13 cellular contexts compared by ENCODE assay signal in the genomic region with DNA sequence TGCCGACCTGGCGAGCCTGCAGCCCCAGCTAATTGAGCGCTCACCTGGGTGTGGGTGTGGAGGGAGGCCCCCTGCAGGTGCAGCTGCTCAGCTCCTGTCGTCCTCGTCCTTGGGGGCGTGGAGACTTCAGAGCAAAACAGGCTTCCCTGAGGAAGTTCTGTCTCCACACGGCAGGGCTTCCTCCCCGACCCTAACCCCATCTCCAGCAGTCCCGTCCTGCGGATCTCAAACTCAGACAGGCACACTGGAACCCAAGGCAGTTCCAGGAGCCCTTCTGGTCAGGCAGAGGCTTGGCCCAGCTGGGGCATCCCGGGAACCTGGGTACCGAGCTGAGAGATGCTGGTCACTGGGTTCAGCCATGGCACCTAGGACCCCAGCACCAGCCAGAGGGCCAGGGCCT. TPM values are rescaled to one million over a fixed set of nuclear protein-coding genes. Genes with fewer than 3 reads are reported as not detected.
DNase-seq lines count a peak whose midpoint lies in the region; ATAC-seq and TF ChIP-seq lines count a peak whose summit lies in the region.
"Had no signal": no experiment of that assay in that cellular context is flagged by ENCODE, and none has a peak within 500 bp of the region (broad histone marks: within the 10 kb centered on the region; RNA-seq: fewer than 3 reads in every experiment).

No MANE protein-coding gene starts in this region.

- intact Hi-C loops in Panc1 (cut with micrococcal nuclease; ENCODE audit: unreplicated experiment): no loop called here

- in situ Hi-C loops in Panc1 (cut with HindIII; ENCODE audit: low pct_unique_long_range_greater_than_20kb, low sequenced_read_pairs): no loop called here

- H3K27me3 ChIP-seq in Panc1 (ENCODE audit: control insufficient read depth, insufficient read depth, low read length) (no peaks in the 10 kb centered on the region), liver (ENCODE audit: control insufficient read depth in 4 of 4, insufficient read depth in 4 of 4, low read length in 3 of 4) (no peaks in the 10 kb centered on the region)
- H3K27me3 ChIP-seq: BLaER1, SJCRH30 had no signal

- CTCF ChIA-PET in Panc1 (lab: Charles Lee): interaction anchor here (0.5 to 0.7 kb wide), 2 partner anchors 64 to 405 kb away, joined by 4 to 5 read pairs; no protein-coding TSS in a partner anchor

- H3K9me3 ChIP-seq in Panc1 (ENCODE audit: control insufficient read depth, insufficient read depth, low read depth, low read length) (no peaks in the 10 kb centered on the region), liver (ENCODE audit: control insufficient read depth in 4 of 4, low read length in 3 of 4) (no peaks in the 10 kb centered on the region)
- H3K9me3 ChIP-seq: BLaER1, SJCRH30 had no signal

- no peak for TF ChIP-seq CTCF in Panc1 (IDR thresholded peaks at IDR 0.05)
- TF ChIP-seq CTCF in liver (IDR thresholded peaks at IDR 0.05; ENCODE audit: low read depth, low read length, missing input control): no peak

- H3K27ac ChIP-seq in Panc1 (ENCODE audit: low read length) (no peak overlapping the region), liver (ENCODE audit: low read depth in 1 of 2, low read length in 2 of 2) (peak overlapping the region; percentile 71 to 72)
- H3K27ac ChIP-seq: BLaER1, HL-60, SJCRH30 had no signal

- H3K36me3 ChIP-seq in Panc1 (ENCODE audit: control insufficient read depth, insufficient read depth, low read length): no peaks in the 10 kb centered on the region
- H3K36me3 ChIP-seq in liver (ENCODE audit: control insufficient read depth in 4 of 4, insufficient read depth in 3 of 4, low read depth in 1 of 4, low read length in 3 of 4): peaks cover 0 to 2% (median 0%) of the 10 kb centered on the region in 4 donors

- peak; percentile 39 for DNase-seq in ELF-1 (ENCODE audit: low read depth, low spot score)
- no peak for DNase-seq in Panc1 (ENCODE audit: low read depth, low spot score)
- DNase-seq in OCI-M1 (lab: John Stamatoyannopoulos, UW): no peak
- no peak for DNase-seq in glomerular visceral epithelial cell (ENCODE audit: extremely low spot score)
- DNase-seq: ACHN, GDM1, NCI-H2081 treated with DMSO at 0.1 percent for 48 hours, SJCRH30 had no signal

- no peak overlapping the region for H3K9ac ChIP-seq in liver (ENCODE audit: low read depth in 1 of 2, low read length in 2 of 2)
- H3K9ac ChIP-seq: BLaER1 had no signal

- ATAC-seq in Panc1: peak; percentile 9; the same call in 1 of the 2 replicates
- ATAC-seq in HG03469 (IDR thresholded peaks at IDR 0.05; ENCODE audit: unreplicated experiment): no peak

- H3K4me3 ChIP-seq in Panc1 (ENCODE audit: low read depth in 2 of 2, low read length in 2 of 2) (no peak overlapping the region), liver (ENCODE audit: low read depth in 1 of 3, low read length in 3 of 3) (no peak overlapping the region)
- H3K4me3 ChIP-seq: BLaER1, SJCRH30 had no signal

- POLR2A ChIA-PET in Panc1 (lab: Charles Lee): interaction anchor here (0.7 kb wide), 1 partner anchor 13 kb away, joined by 4 read pairs; no protein-coding TSS in a partner anchor

- no TSS peak for BruUV-seq in Panc1 (replicated peaks; lab: Mats Ljungman, UMichigan)

- peak; percentile 12 for TF ChIP-seq POLR2A in GM15510 (IDR thresholded peaks at IDR 0.05; ENCODE audit: borderline replicate concordance, extremely low read depth, insufficient read length)

- WGBS in liver: 90% methylated on average over 12 of the region's 12 CpGs

- TF ChIP-seq RAD21 in liver (IDR thresholded peaks at IDR 0.05): no peak

- H3K4me1 ChIP-seq in Panc1 (ENCODE audit: control insufficient read depth, insufficient read depth, low read length): peaks cover 3% of the 10 kb centered on the region; the same call in 1 of the 2 replicates
- peaks cover 11 to 30% (median 19%) of the 10 kb centered on the region in 4 donors for H3K4me1 ChIP-seq in liver (ENCODE audit: control insufficient read depth in 4 of 4, insufficient read depth in 4 of 4, low read length in 3 of 4)

TF ChIP-seq in liver, 16 proteins besides CTCF, POLR2A, EP300 and RAD21:
- TF ChIP-seq, protein P1, sequence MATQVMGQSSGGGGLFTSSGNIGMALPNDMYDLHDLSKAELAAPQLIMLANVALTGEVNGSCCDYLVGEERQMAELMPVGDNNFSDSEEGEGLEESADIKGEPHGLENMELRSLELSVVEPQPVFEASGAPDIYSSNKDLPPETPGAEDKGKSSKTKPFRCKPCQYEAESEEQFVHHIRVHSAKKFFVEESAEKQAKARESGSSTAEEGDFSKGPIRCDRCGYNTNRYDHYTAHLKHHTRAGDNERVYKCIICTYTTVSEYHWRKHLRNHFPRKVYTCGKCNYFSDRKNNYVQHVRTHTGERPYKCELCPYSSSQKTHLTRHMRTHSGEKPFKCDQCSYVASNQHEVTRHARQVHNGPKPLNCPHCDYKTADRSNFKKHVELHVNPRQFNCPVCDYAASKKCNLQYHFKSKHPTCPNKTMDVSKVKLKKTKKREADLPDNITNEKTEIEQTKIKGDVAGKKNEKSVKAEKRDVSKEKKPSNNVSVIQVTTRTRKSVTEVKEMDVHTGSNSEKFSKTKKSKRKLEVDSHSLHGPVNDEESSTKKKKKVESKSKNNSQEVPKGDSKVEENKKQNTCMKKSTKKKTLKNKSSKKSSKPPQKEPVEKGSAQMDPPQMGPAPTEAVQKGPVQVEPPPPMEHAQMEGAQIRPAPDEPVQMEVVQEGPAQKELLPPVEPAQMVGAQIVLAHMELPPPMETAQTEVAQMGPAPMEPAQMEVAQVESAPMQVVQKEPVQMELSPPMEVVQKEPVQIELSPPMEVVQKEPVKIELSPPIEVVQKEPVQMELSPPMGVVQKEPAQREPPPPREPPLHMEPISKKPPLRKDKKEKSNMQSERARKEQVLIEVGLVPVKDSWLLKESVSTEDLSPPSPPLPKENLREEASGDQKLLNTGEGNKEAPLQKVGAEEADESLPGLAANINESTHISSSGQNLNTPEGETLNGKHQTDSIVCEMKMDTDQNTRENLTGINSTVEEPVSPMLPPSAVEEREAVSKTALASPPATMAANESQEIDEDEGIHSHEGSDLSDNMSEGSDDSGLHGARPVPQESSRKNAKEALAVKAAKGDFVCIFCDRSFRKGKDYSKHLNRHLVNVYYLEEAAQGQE (IDR thresholded peaks at IDR 0.05): no peak
- TF ChIP-seq, protein P2, sequence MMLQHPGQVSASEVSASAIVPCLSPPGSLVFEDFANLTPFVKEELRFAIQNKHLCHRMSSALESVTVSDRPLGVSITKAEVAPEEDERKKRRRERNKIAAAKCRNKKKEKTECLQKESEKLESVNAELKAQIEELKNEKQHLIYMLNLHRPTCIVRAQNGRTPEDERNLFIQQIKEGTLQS (IDR thresholded peaks at IDR 0.05): no peak

RNA-seq across cellular contexts. Expression of a gene that starts 24.4 kb away (rescaled TPM):
- total RNA-seq in Panc1 (2021; ENCODE audit: unreplicated experiment): 106 TPM
- polyA plus RNA-seq in Panc1 (2012; ENCODE audit: insufficient read length): 82.2 TPM
- 10 to 100 TPM in 1 of 2 donors, 1 to 10 TPM in 1; 4.9 to 38.9 TPM for total RNA-seq in liver
- polyA plus RNA-seq in liver: 1 to 10 TPM; 1.4 to 6.1 TPM

RNA-seq across cellular contexts. Expression of a gene that starts 24.6 kb away (rescaled TPM):
- total RNA-seq in Panc1 (2021; ENCODE audit: unreplicated experiment) (32.6 TPM), liver (10 to 100 TPM; 15.9 to 37.0 TPM)
- polyA plus RNA-seq in Panc1 (2012; ENCODE audit: insufficient read length): 37.6 TPM
- polyA plus RNA-seq in liver: 10 to 100 TPM; 12.2 to 27.7 TPM

RNA-seq across cellular contexts. Expression of a gene that starts 33.6 kb away (rescaled TPM):
- total RNA-seq in Panc1 (2021; ENCODE audit: unreplicated experiment) (73.4 TPM), liver (10 to 100 TPM; 14.7 to 64.4 TPM)
- polyA plus RNA-seq in Panc1 (2012; ENCODE audit: insufficient read length): 81.0 TPM
- polyA plus RNA-seq in liver: 10 to 100 TPM; 15.1 to 19.6 TPM

RNA-seq across cellular contexts. Expression of a gene that starts 47.4 kb away (rescaled TPM):
- total RNA-seq in Panc1 (2021; ENCODE audit: unreplicated experiment): 8.2 TPM
- 10.7 TPM for polyA plus RNA-seq in Panc1 (2012; ENCODE audit: insufficient read length)
- total RNA-seq in liver: 10 to 100 TPM; 39.1 to 40.0 TPM
- polyA plus RNA-seq in liver: 10 to 100 TPM in 1 of 2 donors, 1 to 10 TPM in 1; 5.6 to 19.1 TPM
